Comparison of ENCODE assay signal across 12 cellular contexts in the genomic region with DNA sequence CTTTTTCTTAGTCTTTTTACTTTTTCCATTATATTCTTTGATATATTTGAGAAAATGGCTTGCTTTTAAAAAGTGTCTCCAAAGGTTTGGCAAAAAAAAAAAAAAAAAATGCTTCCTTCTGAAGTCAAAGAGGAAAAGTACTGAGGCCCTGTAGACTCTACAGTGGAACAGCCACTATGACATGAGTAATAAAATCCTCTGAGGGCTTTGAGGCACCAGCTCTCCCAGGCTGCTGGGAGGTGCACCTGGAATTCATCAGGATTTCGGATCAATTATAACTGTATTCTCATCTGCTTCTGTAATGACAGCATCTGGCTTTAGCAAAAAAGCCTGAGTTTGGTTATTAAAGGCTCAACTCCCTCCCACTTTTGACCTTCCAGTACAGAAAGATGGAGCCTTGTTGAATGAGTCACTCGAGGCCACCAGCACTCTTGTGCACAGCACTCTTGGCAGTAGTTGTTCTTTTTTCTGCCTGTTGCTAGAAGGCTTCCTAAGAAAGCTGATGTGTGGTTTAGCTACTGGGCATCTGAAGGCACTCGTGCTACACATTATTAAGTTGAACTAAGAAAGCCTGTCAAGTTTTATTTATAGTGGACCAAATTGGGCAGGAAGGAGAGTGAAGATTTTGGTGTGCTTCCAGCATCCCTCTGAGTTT.
DNase-seq lines count a peak whose midpoint lies in the region; ATAC-seq and TF ChIP-seq lines count a peak whose summit lies in the region.
"Had no signal": no experiment of that assay in that cellular context is flagged by ENCODE, and none has a peak within 500 bp of the region (broad histone marks: within the 10 kb centered on the region; RNA-seq: fewer than 3 reads in every experiment).

No MANE protein-coding gene starts in this region.

- H3K9ac ChIP-seq in trophoblast cell (ENCODE audit: low read length): no peak overlapping the region

- H3K27ac ChIP-seq in ascending aorta (peak overlapping the region; percentile 26 to 56), right cardiac atrium (ENCODE audit: low read length) (no peak overlapping the region), tibial artery (peak overlapping the region; percentile 17 to 38), tibial nerve (peak overlapping the region in 2 of 4 donors; percentile 67 to 82), trophoblast cell (ENCODE audit: low read depth, low read length) (no peak overlapping the region)
- H3K27ac ChIP-seq: C4-2B, vagina had no signal

- H3K36me3 ChIP-seq in ascending aorta: no peaks in the 10 kb centered on the region
- peaks cover 0 to 5% (median 0%) of the 10 kb centered on the region in 3 donors for H3K36me3 ChIP-seq in tibial artery
- no peaks in the 10 kb centered on the region for H3K36me3 ChIP-seq in tibial nerve
- peaks cover 3 to 5% of the 10 kb centered on the region in 2 experiments for H3K36me3 ChIP-seq in trophoblast cell (ENCODE audit: control insufficient read depth in 1 of 2, insufficient read depth in 2 of 2, low read length in 2 of 2)
- H3K36me3 ChIP-seq: vagina had no signal

- no peaks in the 10 kb centered on the region for H3K9me3 Mint-ChIP-seq in activated naive CD4-positive, alpha-beta T cell treated with anti-CD3 and anti-CD28 coated beads for 36 hours
- H3K9me3 Mint-ChIP-seq: activated naive CD4-positive, alpha-beta T cell treated with anti-CD3 and anti-CD28 coated beads, Interleukin-2, amount 50 U/mL, for 24 hours had no signal

- no peak for DNase-seq in activated naive CD4-positive, alpha-beta T cell treated with anti-CD3 and anti-CD28 coated beads for 36 hours
- no peak for DNase-seq in activated naive CD4-positive, alpha-beta T cell treated with anti-CD3 and anti-CD28 coated beads, Interleukin-2, amount 50 U/mL, for 16 hours
- DNase-seq in ascending aorta (ENCODE audit: low spot score in 2 of 2) (peak; percentile 14 to 74), right cardiac atrium (no peak), tibial artery (peak; percentile 53 to 71), tibial nerve (ENCODE audit: low spot score in 2 of 2) (no peak), trophoblast cell (no peak)
- DNase-seq: NCI-H187 had no signal

- H2AK5ac ChIP-seq in trophoblast cell (ENCODE audit: low read length): no peak overlapping the region

- no peak overlapping the region for H3K18ac ChIP-seq in trophoblast cell (ENCODE audit: low read length)

- no peak for TF ChIP-seq POLR2A in tibial nerve (IDR thresholded peaks at IDR 0.05)

- H3K4ac ChIP-seq in trophoblast cell (ENCODE audit: low read depth, low read length): no peak overlapping the region

- no peak overlapping the region for H3K4me3 Mint-ChIP-seq in activated naive CD4-positive, alpha-beta T cell treated with anti-CD3 and anti-CD28 coated beads for 36 hours
- H3K4me3 Mint-ChIP-seq: activated naive CD4-positive, alpha-beta T cell treated with anti-CD3 and anti-CD28 coated beads, Interleukin-2, amount 50 U/mL, for 24 hours had no signal

- ATAC-seq in right cardiac atrium (peak; percentile 81 to 82), HG03571 (IDR thresholded peaks at IDR 0.05; ENCODE audit: unreplicated experiment) (no peak)

- no peak overlapping the region for H3K4me3 ChIP-seq in ascending aorta
- no peak overlapping the region for H3K4me3 ChIP-seq in right cardiac atrium (ENCODE audit: low read length)
- H3K4me3 ChIP-seq in tibial artery: no peak overlapping the region
- no peak overlapping the region for H3K4me3 ChIP-seq in tibial nerve
- no peak overlapping the region for H3K4me3 ChIP-seq in trophoblast cell (ENCODE audit: low read depth, low read length)
- H3K4me3 ChIP-seq: vagina had no signal

- no peak overlapping the region for H3K4me2 ChIP-seq in trophoblast cell (ENCODE audit: low read length)

- H2AFZ ChIP-seq in trophoblast cell (ENCODE audit: insufficient read depth, low read length, poor library complexity): no peak overlapping the region

- H3K4me1 Mint-ChIP-seq in activated naive CD4-positive, alpha-beta T cell treated with anti-CD3 and anti-CD28 coated beads for 36 hours (ENCODE audit: low read depth): peaks cover 9% of the 10 kb centered on the region
- H3K4me1 Mint-ChIP-seq: activated naive CD4-positive, alpha-beta T cell treated with anti-CD3 and anti-CD28 coated beads, Interleukin-2, amount 50 U/mL, for 24 hours had no signal

- H4K12ac ChIP-seq in trophoblast cell (ENCODE audit: low read depth, low read length): no peak overlapping the region

- no peak overlapping the region for H3K14ac ChIP-seq in trophoblast cell (ENCODE audit: low read length)

- H3K27me3 ChIP-seq in ascending aorta (no peaks in the 10 kb centered on the region), right cardiac atrium (ENCODE audit: control insufficient read depth, insufficient read depth) (no peaks in the 10 kb centered on the region), tibial artery (no peaks in the 10 kb centered on the region), tibial nerve (no peaks in the 10 kb centered on the region), trophoblast cell (ENCODE audit: insufficient read depth, low read length) (no peaks in the 10 kb centered on the region)
- H3K27me3 ChIP-seq: vagina had no signal

- no peak overlapping the region for H2BK12ac ChIP-seq in trophoblast cell (ENCODE audit: low read length)

- H3K9me3 ChIP-seq in ascending aorta (no peaks in the 10 kb centered on the region), right cardiac atrium (ENCODE audit: control insufficient read depth, low read length) (no peaks in the 10 kb centered on the region), tibial artery (no peaks in the 10 kb centered on the region), tibial nerve (no peaks in the 10 kb centered on the region), trophoblast cell (ENCODE audit: insufficient read depth, low read depth, low read length) (no peaks in the 10 kb centered on the region)
- H3K9me3 ChIP-seq: vagina had no signal

- TF ChIP-seq CTCF in ascending aorta (IDR thresholded peaks at IDR 0.05) (no peak), tibial artery (IDR thresholded peaks at IDR 0.05) (no peak), tibial nerve (IDR thresholded peaks at IDR 0.05) (no peak)

- no peaks in the 10 kb centered on the region for H3K36me3 Mint-ChIP-seq in activated naive CD4-positive, alpha-beta T cell treated with anti-CD3 and anti-CD28 coated beads for 36 hours (ENCODE audit: low read depth)
- H3K36me3 Mint-ChIP-seq: activated naive CD4-positive, alpha-beta T cell treated with anti-CD3 and anti-CD28 coated beads, Interleukin-2, amount 50 U/mL, for 24 hours had no signal

- H3K79me2 ChIP-seq in trophoblast cell (ENCODE audit: control insufficient read depth, insufficient read depth, low read length, poor library complexity): no peaks in the 10 kb centered on the region

- H4K8ac ChIP-seq in trophoblast cell (ENCODE audit: low read depth, low read length): no peak overlapping the region

- CTCF ChIA-PET in activated naive CD4-positive, alpha-beta T cell treated with anti-CD3 and anti-CD28 coated beads for 36 hours (lab: Charles Lee): interaction anchor here (0.6 to 1.2 kb wide), 3 partner anchors 37 to 157 kb away, joined by 3 read pairs; no protein-coding TSS in a partner anchor

- H4K91ac ChIP-seq in trophoblast cell (ENCODE audit: low read depth, low read length): no peak overlapping the region

- H3K27ac Mint-ChIP-seq in activated naive CD4-positive, alpha-beta T cell treated with anti-CD3 and anti-CD28 coated beads for 36 hours: peak overlapping the region; percentile 3
- H3K27ac Mint-ChIP-seq: activated naive CD4-positive, alpha-beta T cell treated with anti-CD3 and anti-CD28 coated beads, Interleukin-2, amount 50 U/mL, for 24 hours had no signal

- 54% methylated on average over 3 of the region's 3 CpGs for WGBS in right cardiac atrium
- WGBS in tibial nerve, 2 donors: 23 to 25% methylated on average over 3 of the region's 3 CpGs
- WGBS in trophoblast cell (ENCODE audit: extremely low coverage, insufficient coverage, insufficient read length): no CpG with 5 or more reads among the region's 3 CpGs

- no peaks in the 10 kb centered on the region for H3K79me1 ChIP-seq in trophoblast cell (ENCODE audit: low read length)

- peaks cover 14% of the 10 kb centered on the region for H3K27me3 Mint-ChIP-seq in activated naive CD4-positive, alpha-beta T cell treated with anti-CD3 and anti-CD28 coated beads for 36 hours (ENCODE audit: low read depth)

- H3K4me1 ChIP-seq in ascending aorta (peaks cover 8 to 18% of the 10 kb centered on the region in 2 donors), right cardiac atrium (ENCODE audit: control insufficient read depth, insufficient read depth, low read length) (peaks cover 2% of the 10 kb centered on the region), tibial artery (peaks cover 0 to 40% (median 8%) of the 10 kb centered on the region in 4 donors), tibial nerve (peaks cover 4 to 67% (median 24%) of the 10 kb centered on the region in 4 donors), trophoblast cell (ENCODE audit: control insufficient read depth in 1 of 2, insufficient read depth in 2 of 2, low read length in 2 of 2) (no peaks in the 10 kb centered on the region)

- no peak overlapping the region for H2BK120ac ChIP-seq in trophoblast cell (ENCODE audit: insufficient read depth, low read length, poor library complexity)

- TF ChIP-seq EP300 in tibial nerve (IDR thresholded peaks at IDR 0.05): peak in 1 of 2 donors; percentile 61

- intact Hi-C loops in activated naive CD4-positive, alpha-beta T cell treated with anti-CD3 and anti-CD28 coated beads for 36 hours (cut with micrococcal nuclease): no loop called here
- intact Hi-C loops in ascending aorta (cut with DNase I): no loop called here
- intact Hi-C loops in right cardiac atrium (cut with DNase I): no loop called here
- intact Hi-C loops in tibial artery (cut with DNase I; ENCODE audit: low total_unique reads): no loop called here

- no peak overlapping the region for H3K23ac ChIP-seq in trophoblast cell (ENCODE audit: low read length)

- H2BK5ac ChIP-seq in trophoblast cell (ENCODE audit: low read depth, low read length, poor library complexity): no peak overlapping the region

Comparison
In these comparisons a context has a peak if more than half of its experiments do, and no peak if none do; other contexts are left out.
1. DNase-seq: peak in ascending aorta (2 of 2) and tibial artery (2 of 2); none in activated naive CD4-positive, alpha-beta T cell treated with anti-CD3 and anti-CD28 coated beads for 36 hours (single experiment), activated naive CD4-positive, alpha-beta T cell treated with anti-CD3 and anti-CD28 coated beads, Interleukin-2, amount 50 U/mL, for 16 hours (single experiment), right cardiac atrium (0 of 3), tibial nerve (0 of 2) and trophoblast cell (0 of 2).
2. H3K27ac ChIP-seq: peak in ascending aorta (2 of 2) and tibial artery (2 of 2); none in right cardiac atrium (single experiment) and trophoblast cell (single experiment).